Comparison of ENCODE assay signal across 22 cellular contexts in the genomic region with DNA sequence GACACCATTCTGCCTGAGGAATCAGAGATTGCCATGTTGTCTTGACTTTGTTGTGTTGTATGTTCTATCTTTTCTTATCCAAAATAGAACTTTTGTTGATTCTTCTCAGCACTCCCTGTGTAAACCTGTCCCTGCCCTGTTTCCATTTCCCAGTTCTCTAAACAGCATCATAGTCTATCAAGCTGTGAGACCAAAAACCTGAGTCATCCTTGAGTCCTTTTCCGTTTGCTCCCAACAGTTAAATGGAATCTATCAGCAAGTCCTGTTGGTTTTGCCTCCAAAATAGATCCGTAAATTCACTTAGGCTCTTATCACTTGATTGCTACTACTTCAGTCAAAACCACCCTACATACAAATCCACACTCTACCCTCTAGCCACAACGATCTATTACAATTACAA.
"Had no signal": no experiment of that assay in that cellular context is flagged by ENCODE, and none has a peak within 500 bp of the region (broad histone marks: within the 10 kb centered on the region; RNA-seq: fewer than 3 reads in every experiment).

No MANE protein-coding gene starts in this region.

- H3K4me1 ChIP-seq: body of pancreas, lower lobe of right lung, stomach, suprapubic skin, tibial nerve had no signal

- H3K9me3 ChIP-seq: body of pancreas, lower lobe of right lung, stomach, suprapubic skin, tibial nerve had no signal

- H3K27me3 ChIP-seq: body of pancreas, stomach, suprapubic skin, tibial nerve had no signal

- H3K4me3 ChIP-seq: body of pancreas, lower lobe of right lung, smooth muscle cell, stomach, suprapubic skin, tibial nerve had no signal

- ATAC-seq: activated CD4-positive, CD25-positive, alpha-beta regulatory T cell treated with anti-CD3 and anti-CD28 coated beads, Interleukin-2, amount 50 U/mL, for 24 hours; body of pancreas; esophagus mucosa; left lobe of liver; lower lobe of right lung; sciatic nerve; stimulated activated memory B cell treated with anti-CD40 and anti-IgM and Interleukin-4, amounts not matched to agents 10 μg/mL and 1 μg/mL and 100 μg/mL, for 72 hours had no signal

- H3K4me2 ChIP-seq: smooth muscle cell had no signal

- H3K27ac ChIP-seq: body of pancreas, lower lobe of right lung, stomach, suprapubic skin, tibial nerve, VCaP had no signal

- DNase-seq: activated CD4-positive, alpha-beta memory T cell treated with anti-CD3 and anti-CD28 coated beads, Interleukin-2, amount 10 ng/mL, durations not matched to agents 7 days and 5 days; activated CD4-positive, alpha-beta T cell treated with anti-CD3 and anti-CD28 coated beads, Interleukin-2, amount 10 ng/mL, durations not matched to agents 24 days and 14 days; activated effector memory CD4-positive, alpha-beta T cell treated with anti-CD3 and anti-CD28 coated beads, Interleukin-2, amount 50 U/mL, for 16 hours; activated naive CD4-positive, alpha-beta T cell treated with anti-CD3 and anti-CD28 coated beads, Interleukin-2, amount 10 ng/mL, durations not matched to agents 7 days and 5 days; amygdala; body of pancreas; dermis blood vessel endothelial cell; effector CD8-positive, alpha-beta T cell; foreskin melanocyte; lower lobe of right lung; naive B cell; stimulated activated CD4-positive, alpha-beta T cell treated with anti-CD3 and anti-CD28 coated beads, Interleukin-15, amount 100 ng/mL, for 24 hours; stomach had no signal

- H3K36me3 ChIP-seq: lower lobe of right lung, stomach, suprapubic skin, tibial nerve had no signal
